Comparison of ENCODE assay signal across 17 cellular contexts in genomic region chr6:41654433-41655020, GRCh38. TPM values are rescaled to one million over a fixed set of nuclear protein-coding genes. Genes with fewer than 3 reads are reported as not detected.
"Had no signal": no experiment of that assay in that cellular context is flagged by ENCODE, and none has a peak within 500 bp of the region (broad histone marks: within the 10 kb centered on the region; RNA-seq: fewer than 3 reads in every experiment).

No MANE protein-coding gene starts in this region.

- H3K27me3 ChIP-seq: breast epithelium had no signal

- DNase-seq: activated CD4-positive, alpha-beta T cell treated with anti-CD3 and anti-CD28 coated beads, Interleukin-2, amount 50 U/mL, for 4 hours; activated CD4-positive, CD25-positive, alpha-beta regulatory T cell treated with anti-CD3 and anti-CD28 coated beads, Interleukin-2, amount 50 U/mL, for 72 hours; activated CD8-positive, alpha-beta memory T cell treated with anti-CD3 and anti-CD28 coated beads, Interleukin-2, amount 10 ng/mL, durations not matched to agents 7 days and 5 days; activated effector memory CD4-positive, alpha-beta T cell treated with Interleukin-2 at 50 U/mL for 16 hours; activated T-cell treated with anti-CD3 and anti-CD28 coated beads, Interleukin-2, amount 50 U/mL, for 24 hours; amygdala; esophagus squamous epithelium; foreskin fibroblast; islet precursor cell; left ventricle myocardium inferior; nucleus accumbens; stimulated activated CD4-positive, alpha-beta T cell treated with anti-CD3 and anti-CD28 coated beads, Interleukin-4, amount 100 ng/mL, for 24 hours had no signal

- H3K9me3 ChIP-seq: breast epithelium, esophagus squamous epithelium, left ventricle myocardium inferior had no signal

- H3K9me3 Mint-ChIP-seq: activated T-cell treated with anti-CD3 and anti-CD28 coated beads, Interleukin-2, amount 50 U/mL, for 24 hours; stimulated activated naive CD8-positive, alpha-beta T cell treated with anti-CD3 and anti-CD28 coated beads, Interleukin-15, Interleukin-2, amounts not matched to agents 100 ng/mL and 50 ng/mL, for 24 hours had no signal

- H3K27ac ChIP-seq: breast epithelium, esophagus squamous epithelium, left ventricle myocardium inferior had no signal

- H3K4me1 Mint-ChIP-seq: activated CD8-positive, alpha-beta memory T cell treated with anti-CD3 and anti-CD28 coated beads, Interleukin-2, amount 10 ng/mL, durations not matched to agents 7 days and 5 days had no signal

- H3K4me1 ChIP-seq: breast epithelium had no signal

- H3K36me3 ChIP-seq: breast epithelium, left ventricle myocardium inferior had no signal

- H3K36me3 Mint-ChIP-seq: activated CD8-positive, alpha-beta memory T cell treated with anti-CD3 and anti-CD28 coated beads, Interleukin-2, amount 10 ng/mL, durations not matched to agents 7 days and 5 days; activated naive CD8-positive, alpha-beta T cell had no signal

- H3K4me3 ChIP-seq: breast epithelium, esophagus squamous epithelium, left ventricle myocardium inferior had no signal

- ATAC-seq: activated CD8-positive, alpha-beta memory T cell treated with anti-CD3 and anti-CD28 coated beads, Interleukin-2, amount 10 ng/mL, durations not matched to agents 7 days and 5 days had no signal

- H3K4me3 Mint-ChIP-seq: activated CD8-positive, alpha-beta memory T cell treated with anti-CD3 and anti-CD28 coated beads, Interleukin-2, amount 10 ng/mL, durations not matched to agents 7 days and 5 days; activated naive CD8-positive, alpha-beta T cell; activated T-cell treated with anti-CD3 and anti-CD28 coated beads, Interleukin-2, amount 50 U/mL, for 24 hours; stimulated activated naive CD8-positive, alpha-beta T cell treated with anti-CD3 and anti-CD28 coated beads, Interleukin-15, Interleukin-2, amounts not matched to agents 100 ng/mL and 50 ng/mL, for 24 hours had no signal

- H3K27ac Mint-ChIP-seq: activated CD8-positive, alpha-beta memory T cell treated with anti-CD3 and anti-CD28 coated beads, Interleukin-2, amount 10 ng/mL, durations not matched to agents 7 days and 5 days; activated naive CD8-positive, alpha-beta T cell; activated T-cell treated with anti-CD3 and anti-CD28 coated beads, Interleukin-2, amount 50 U/mL, for 24 hours; stimulated activated naive CD8-positive, alpha-beta T cell treated with anti-CD3 and anti-CD28 coated beads, Interleukin-15, Interleukin-2, amounts not matched to agents 100 ng/mL and 50 ng/mL, for 24 hours had no signal

RNA-seq across cellular contexts. Expression of gene MDFI, which starts 16.3 kb away (rescaled TPM):
- total RNA-seq: activated CD8-positive, alpha-beta memory T cell treated with anti-CD3 and anti-CD28 coated beads, Interleukin-2, amount 10 ng/mL, durations not matched to agents 7 days and 5 days; myocyte; T-helper 2 cell treated with Interferon-gamma antibody and Interleukin-4, amounts not matched to agents 100 ng/mL and 5 ng/mL, for 36 hours had no signal
